Comparison of ENCODE assay signal across 15 cellular contexts in the genomic region with DNA sequence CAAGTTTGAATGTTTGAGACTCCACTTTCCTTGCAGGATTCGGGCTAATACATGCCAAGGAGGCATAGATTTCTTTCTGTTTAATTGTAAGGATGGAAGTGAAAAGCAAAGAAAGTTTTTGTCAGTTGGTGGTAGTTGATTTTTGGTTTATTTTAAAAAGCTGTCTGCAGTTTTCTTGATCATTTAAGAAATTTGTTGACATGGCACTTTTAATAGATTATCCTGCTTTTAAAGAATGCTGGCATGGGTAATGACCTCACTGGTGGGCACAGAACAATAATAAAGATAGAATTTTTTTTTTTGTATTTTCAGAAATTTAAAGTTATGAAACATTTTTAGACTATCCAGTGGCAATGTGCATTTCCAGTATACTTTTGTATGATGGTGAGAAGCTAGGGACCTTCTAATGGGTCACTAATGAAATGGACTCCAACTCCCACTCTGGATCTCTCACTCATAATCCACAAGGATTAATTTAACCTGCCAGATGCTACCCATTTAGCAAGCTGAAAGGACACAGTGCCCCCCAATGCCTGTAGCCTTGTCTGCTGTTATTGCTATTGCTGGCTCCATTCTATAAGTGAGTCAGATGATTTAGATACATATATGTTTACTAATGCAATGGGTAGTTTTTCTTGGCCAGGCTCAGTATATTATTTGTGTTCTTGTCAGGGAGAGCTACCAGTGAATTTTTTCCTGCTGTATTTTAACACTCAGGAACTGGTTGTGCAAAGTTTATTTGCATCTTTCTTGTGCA.
DNase-seq lines count a peak whose midpoint lies in the region; ATAC-seq and TF ChIP-seq lines count a peak whose summit lies in the region.
"Had no signal": no experiment of that assay in that cellular context is flagged by ENCODE, and none has a peak within 500 bp of the region (broad histone marks: within the 10 kb centered on the region; RNA-seq: fewer than 3 reads in every experiment).

No MANE protein-coding gene starts in this region.

- H3K9ac ChIP-seq in Karpas-422 (ENCODE audit: low read length) (no peak overlapping the region), skeletal muscle tissue (ENCODE audit: low read depth in 1 of 3, low read length in 3 of 3) (no peak overlapping the region)

- 92 to 93% methylated on average over 1 of the region's 1 CpG for WGBS in gastroesophageal sphincter (ENCODE audit: low coverage in 1 of 2), 2 donors

- H3K4me1 Mint-ChIP-seq in activated T-cell treated with anti-CD3 and anti-CD28 coated beads, Interleukin-2, amount 50 U/mL, for 4 hours (ENCODE audit: low read depth) = peaks cover 78% of the 10 kb centered on the region

- in situ Hi-C loops in astrocyte of the spinal cord (cut with HindIII; ENCODE audit: low sequenced_read_pairs) = no loop called here

- TF ChIP-seq POLR2A in gastroesophageal sphincter (IDR thresholded peaks at IDR 0.05) = no peak

- H3K9me3 ChIP-seq in Karpas-422 (ENCODE audit: low read length) = no peaks in the 10 kb centered on the region
- no peaks in the 10 kb centered on the region for H3K9me3 ChIP-seq in skeletal muscle tissue (ENCODE audit: control insufficient read depth in 3 of 3, low read length in 3 of 3)
- H3K9me3 ChIP-seq in gastroesophageal sphincter = no peaks in the 10 kb centered on the region
- H3K9me3 ChIP-seq: esophagus muscularis mucosa, lower lobe of right lung, ovary, upper lobe of left lung had no signal

- TF ChIP-seq EP300 in gastroesophageal sphincter (IDR thresholded peaks at IDR 0.05) = no peak

- ATAC-seq in activated T-cell treated with anti-CD3 and anti-CD28 coated beads, Interleukin-2, amount 50 U/mL, for 4 hours = no peak
- no peak for ATAC-seq in gastroesophageal sphincter
- ATAC-seq: lower lobe of right lung had no signal

- H3K36me3 Mint-ChIP-seq in activated T-cell treated with anti-CD3 and anti-CD28 coated beads, Interleukin-2, amount 50 U/mL, for 4 hours (ENCODE audit: insufficient read depth) = peaks cover 24% of the 10 kb centered on the region

- no peak overlapping the region for H3K4me3 ChIP-seq in Karpas-422 (ENCODE audit: low read length)
- no peak overlapping the region for H3K4me3 ChIP-seq in astrocyte of the spinal cord (ENCODE audit: low read depth, low read length)
- H3K4me3 ChIP-seq in skeletal muscle tissue (ENCODE audit: low read length in 3 of 3) = no peak overlapping the region
- no peak overlapping the region for H3K4me3 ChIP-seq in gastroesophageal sphincter
- H3K4me3 ChIP-seq: esophagus muscularis mucosa, lower lobe of right lung, ovary, upper lobe of left lung had no signal

- no peak for DNase-seq in activated T-cell treated with anti-CD3 and anti-CD28 coated beads, Interleukin-2, amount 50 U/mL, for 4 hours
- DNase-seq in activated T-cell treated with anti-CD3 and anti-CD28 coated beads for 4 hours (no peak), Karpas-422 (no peak), astrocyte of the spinal cord (ENCODE audit: low read depth, low spot score) (no peak), SW480 (ENCODE audit: low spot score) (no peak)
- no peak for DNase-seq in stimulated activated CD4-positive, alpha-beta T cell treated with anti-CD3 and anti-CD28 coated beads, Interleukin-4, amount 100 ng/mL, for 4 hours
- DNase-seq: cerebellar nuclear complex, DMS79 treated with DMSO at 0.1 percent for 48 hours, lower lobe of right lung, ovary, upper lobe of left lung had no signal

- no peaks in the 10 kb centered on the region for H3K36me3 ChIP-seq in Karpas-422 (ENCODE audit: insufficient read depth, low read length)
- no peaks in the 10 kb centered on the region for H3K36me3 ChIP-seq in skeletal muscle tissue (ENCODE audit: control insufficient read depth in 3 of 3, insufficient read depth in 3 of 3, low read length in 3 of 3)
- H3K36me3 ChIP-seq in gastroesophageal sphincter = no peaks in the 10 kb centered on the region
- H3K36me3 ChIP-seq: esophagus muscularis mucosa, lower lobe of right lung, ovary, upper lobe of left lung had no signal

- H3K27ac ChIP-seq in Karpas-422 (ENCODE audit: low read length) = no peak overlapping the region
- peak overlapping the region; percentile 2 for H3K27ac ChIP-seq in skeletal muscle tissue (ENCODE audit: low read depth, low read length)
- no peak overlapping the region for H3K27ac ChIP-seq in gastroesophageal sphincter
- H3K27ac ChIP-seq: esophagus muscularis mucosa, HL-60, lower lobe of right lung, ovary had no signal

- no peaks in the 10 kb centered on the region for H3K9me2 ChIP-seq in Karpas-422 (replicated peaks; ENCODE audit: insufficient read depth, low read length)

- H3K4me3 Mint-ChIP-seq in activated T-cell treated with anti-CD3 and anti-CD28 coated beads, Interleukin-2, amount 50 U/mL, for 4 hours = peak overlapping the region; percentile 22

- peak overlapping the region; percentile 9 for H3K4me2 ChIP-seq in Karpas-422 (ENCODE audit: low read depth, low read length, poor library complexity, severe bottlenecking)

- no peaks in the 10 kb centered on the region for H3K27me3 Mint-ChIP-seq in activated T-cell treated with anti-CD3 and anti-CD28 coated beads, Interleukin-2, amount 50 U/mL, for 4 hours (ENCODE audit: low read depth)

- no peaks in the 10 kb centered on the region for H3K9me3 Mint-ChIP-seq in activated T-cell treated with anti-CD3 and anti-CD28 coated beads, Interleukin-2, amount 50 U/mL, for 4 hours

- TF ChIP-seq CTCF in astrocyte of the spinal cord (IDR thresholded peaks at IDR 0.05; ENCODE audit: low read depth, low read length) (peak; percentile 10), gastroesophageal sphincter (IDR thresholded peaks at IDR 0.05) (no peak)

- no peaks in the 10 kb centered on the region for H4K20me1 ChIP-seq in Karpas-422 (ENCODE audit: insufficient read depth, low read depth, low read length)

- H3K79me2 ChIP-seq in Karpas-422 (ENCODE audit: low read length) = no peaks in the 10 kb centered on the region; the same call in 1 of the 2 replicates

- peaks cover 62% of the 10 kb centered on the region for H3K4me1 ChIP-seq in Karpas-422 (ENCODE audit: low read length)
- H3K4me1 ChIP-seq in skeletal muscle tissue (ENCODE audit: control insufficient read depth in 3 of 3, insufficient read depth in 3 of 3, low read length in 3 of 3) = peaks cover 33 to 48% (median 47%) of the 10 kb centered on the region in 3 donors
- peaks cover 0 to 24% (median 3%) of the 10 kb centered on the region in 3 donors for H3K4me1 ChIP-seq in gastroesophageal sphincter

- H3K27me3 ChIP-seq in Karpas-422 (ENCODE audit: low read length) (no peaks in the 10 kb centered on the region), skeletal muscle tissue (ENCODE audit: control insufficient read depth in 3 of 3, insufficient read depth in 3 of 3, low read length in 3 of 3) (no peaks in the 10 kb centered on the region), gastroesophageal sphincter (no peaks in the 10 kb centered on the region)
- H3K27me3 ChIP-seq: esophagus muscularis mucosa, ovary, upper lobe of left lung had no signal

- no peak overlapping the region for H2AFZ ChIP-seq in Karpas-422 (ENCODE audit: low read length)
